In the genomic region with DNA sequence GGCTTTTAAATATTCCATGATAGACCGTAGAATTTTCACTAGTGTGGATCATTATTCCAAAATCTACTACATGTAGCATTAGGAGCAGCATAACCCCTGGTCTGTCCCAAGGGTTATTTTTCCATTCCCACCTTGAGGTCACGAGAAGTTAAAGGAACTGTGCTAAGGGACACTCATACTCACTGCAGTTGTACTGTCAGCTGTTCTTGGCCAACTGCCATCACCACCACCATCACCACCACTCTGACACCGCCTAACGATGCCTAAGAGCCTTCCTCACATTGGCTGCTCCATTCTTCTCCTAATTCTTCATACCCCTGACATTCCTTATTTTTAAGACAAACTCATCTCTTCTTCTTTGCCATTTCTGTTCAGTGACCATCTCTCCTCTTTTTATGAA, we compare ENCODE assay signal across 28 cellular contexts. TPM values are rescaled to one million over a fixed set of nuclear protein-coding genes. Genes with fewer than 3 reads are reported as not detected.
DNase-seq lines count a peak whose midpoint lies in the region; TF ChIP-seq lines count a peak whose summit lies in the region.
"Had no signal": no experiment of that assay in that cellular context is flagged by ENCODE, and none has a peak within 500 bp of the region (broad histone marks: within the 10 kb centered on the region; RNA-seq: fewer than 3 reads in every experiment).

No MANE protein-coding gene starts in this region.

- WGBS in trophoblast cell (ENCODE audit: extremely low coverage, insufficient coverage, insufficient read length) = no CpG with 5 or more reads among the region's 4 CpGs

- peaks cover under 1% of the 10 kb centered on the region; the same call in 1 of the 2 replicates for H3F3A ChIP-seq in Loucy (ENCODE audit: low read depth)

- no peaks in the 10 kb centered on the region for H3K27me3 ChIP-seq in Loucy (ENCODE audit: insufficient read depth, low read length, poor library complexity, severe bottlenecking)
- no peaks in the 10 kb centered on the region for H3K27me3 ChIP-seq in trophoblast cell (ENCODE audit: insufficient read depth, low read length)
- no peaks in the 10 kb centered on the region for H3K27me3 ChIP-seq in left ventricle myocardium inferior (ENCODE audit: low read depth)
- H3K27me3 ChIP-seq: BLaER1 treated with 17β-estradiol and CSF1 and Interleukin-3, amounts not matched to agents 10 nM and 100 nM; Peyer's patch had no signal

- H3K14ac ChIP-seq in trophoblast cell (ENCODE audit: low read length) = no peak overlapping the region

- no peak overlapping the region for H2BK5ac ChIP-seq in trophoblast cell (ENCODE audit: low read depth, low read length, poor library complexity)

- no peak overlapping the region for H3K23ac ChIP-seq in trophoblast cell (ENCODE audit: low read length)

- H3K4me1 ChIP-seq in Loucy (ENCODE audit: insufficient read depth, low read length, poor library complexity, severe bottlenecking) = peaks cover 26% of the 10 kb centered on the region
- no peaks in the 10 kb centered on the region for H3K4me1 ChIP-seq in trophoblast cell (ENCODE audit: control insufficient read depth in 1 of 2, insufficient read depth in 2 of 2, low read length in 2 of 2)
- H3K4me1 ChIP-seq in left ventricle myocardium inferior = no peaks in the 10 kb centered on the region
- H3K4me1 ChIP-seq: BLaER1 treated with 17β-estradiol and CSF1 and Interleukin-3, amounts not matched to agents 10 nM and 100 nM; Peyer's patch had no signal

- H4K12ac ChIP-seq in trophoblast cell (ENCODE audit: low read depth, low read length) = no peak overlapping the region

- H3K9me3 ChIP-seq in Loucy (ENCODE audit: insufficient read depth, low read depth, low read length) (peaks cover 4% of the 10 kb centered on the region; the same call in 1 of the 2 replicates), trophoblast cell (ENCODE audit: insufficient read depth, low read depth, low read length) (peaks cover 1% of the 10 kb centered on the region), left ventricle myocardium inferior (replicated peaks) (no peaks in the 10 kb centered on the region)
- H3K9me3 ChIP-seq: Peyer's patch had no signal

- H3K36me3 ChIP-seq in Loucy (ENCODE audit: insufficient read depth, low read length) = no peaks in the 10 kb centered on the region; the same call in 1 of the 2 replicates
- H3K36me3 ChIP-seq in trophoblast cell (ENCODE audit: control insufficient read depth in 1 of 2, insufficient read depth in 2 of 2, low read length in 2 of 2) = no peaks in the 10 kb centered on the region
- no peaks in the 10 kb centered on the region for H3K36me3 ChIP-seq in left ventricle myocardium inferior
- H3K36me3 ChIP-seq: BLaER1 treated with 17β-estradiol and CSF1 and Interleukin-3, amounts not matched to agents 10 nM and 100 nM; Peyer's patch had no signal

- H3K79me1 ChIP-seq in trophoblast cell (ENCODE audit: low read length) = no peaks in the 10 kb centered on the region

- H2AK5ac ChIP-seq in trophoblast cell (ENCODE audit: low read length) = no peak overlapping the region

- H3K9ac ChIP-seq in Loucy (ENCODE audit: low read depth, low read length, poor library complexity, severe bottlenecking) (no peak overlapping the region), trophoblast cell (ENCODE audit: low read length) (peak overlapping the region; percentile 6)
- H3K9ac ChIP-seq: BLaER1 treated with 17β-estradiol and CSF1 and Interleukin-3, amounts not matched to agents 10 nM and 100 nM had no signal

- H3K4me3 ChIP-seq in Loucy (ENCODE audit: low read length, poor library complexity, severe bottlenecking) (peak overlapping the region; percentile 6), trophoblast cell (ENCODE audit: low read depth, low read length) (no peak overlapping the region), left ventricle myocardium inferior (no peak overlapping the region)
- H3K4me3 ChIP-seq: BLaER1 treated with 17β-estradiol and CSF1 and Interleukin-3, amounts not matched to agents 10 nM and 100 nM; GM12878; GM23338; Peyer's patch had no signal

- no peak overlapping the region for H3K4ac ChIP-seq in trophoblast cell (ENCODE audit: low read depth, low read length)

- H3K4me2 ChIP-seq in Loucy (ENCODE audit: low read depth, low read length, poor library complexity, severe bottlenecking) (peak overlapping the region; percentile 17), trophoblast cell (ENCODE audit: low read length) (no peak overlapping the region)
- H3K4me2 ChIP-seq: BLaER1 treated with 17β-estradiol and CSF1 and Interleukin-3, amounts not matched to agents 10 nM and 100 nM had no signal

- H3K79me2 ChIP-seq in Loucy (ENCODE audit: insufficient read depth, low read length) (peaks cover 24% of the 10 kb centered on the region; the same call in 1 of the 2 replicates), trophoblast cell (ENCODE audit: control insufficient read depth, insufficient read depth, low read length, poor library complexity) (no peaks in the 10 kb centered on the region)

- H3K18ac ChIP-seq in trophoblast cell (ENCODE audit: low read length) = no peak overlapping the region

- intact Hi-C loops in left ventricle myocardium inferior (cut with micrococcal nuclease) = loop anchor here (2.0 kb wide), 1 partner anchor 23 kb away; no protein-coding TSS in a partner anchor

- H2BK12ac ChIP-seq in trophoblast cell (ENCODE audit: low read length) = no peak overlapping the region

- DNase-seq in Daoy (ENCODE audit: low read depth) (peak; percentile 24), trophoblast cell (no peak), NCI-H510A treated with DMSO at 0.1 percent for 48 hours (lab: John Stamatoyannopoulos, UW) (no peak), left ventricle myocardium inferior (no peak)
- no peak for DNase-seq in activated T-cell treated with anti-CD3 and anti-CD28 coated beads, Interleukin-2, amount 50 U/mL, for 1 hour
- DNase-seq: AML-193; CD4-positive, alpha-beta T cell; COR-L47; DMS53; EL; GDM1; HCEC 1CT; KG1; NCI-H1092; NCI-H1417 treated with DMSO at 0.1 percent for 48 hours; NCI-H1694 treated with DMSO at 0.1 percent for 48 hours; NCI-H446; NCI-H526; OCI-M1; Peyer's patch; SIG-M5 had no signal

- no peaks in the 10 kb centered on the region for H3K9me2 ChIP-seq in Loucy (replicated peaks; ENCODE audit: low read depth, low read length)

- H4K8ac ChIP-seq in trophoblast cell (ENCODE audit: low read depth, low read length) = no peak overlapping the region

- TF ChIP-seq CTCF in Loucy (conservative IDR thresholded peaks at IDR 0.05; ENCODE audit: low read length) (no peak), VCaP (conservative IDR thresholded peaks at IDR 0.05) (no peak), left ventricle myocardium inferior (IDR thresholded peaks at IDR 0.05; ENCODE audit: borderline replicate concordance) (no peak)

- H2AFZ ChIP-seq in Loucy (ENCODE audit: low read length) (no peak overlapping the region; the same call in 1 of the 2 replicates), trophoblast cell (ENCODE audit: insufficient read depth, low read length, poor library complexity) (no peak overlapping the region)
- H2AFZ ChIP-seq: GM23338 had no signal

- H4K91ac ChIP-seq in trophoblast cell (ENCODE audit: low read depth, low read length) = no peak overlapping the region

- no peaks in the 10 kb centered on the region for H4K20me1 ChIP-seq in Loucy (ENCODE audit: insufficient read depth, low read length, poor library complexity, severe bottlenecking)
- H4K20me1 ChIP-seq: BLaER1 treated with 17β-estradiol and CSF1 and Interleukin-3, amounts not matched to agents 10 nM and 100 nM had no signal

- H2BK120ac ChIP-seq in trophoblast cell (ENCODE audit: insufficient read depth, low read length, poor library complexity) = no peak overlapping the region

- peak overlapping the region; percentile 22 for H3K27ac ChIP-seq in VCaP
- H3K27ac ChIP-seq in trophoblast cell (ENCODE audit: low read depth, low read length) = no peak overlapping the region
- H3K27ac ChIP-seq in left ventricle myocardium inferior (replicated peaks) = no peak overlapping the region
- H3K27ac ChIP-seq: BLaER1 treated with 17β-estradiol and CSF1 and Interleukin-3, amounts not matched to agents 10 nM and 100 nM; Peyer's patch had no signal

RNA-seq across cellular contexts. Expression of gene PTGDR, which starts 13.4 kb away (rescaled TPM):
- not detected in 2 replicates for total RNA-seq in Daoy (2014; rRNA removed; shearing (Covaris generic))
- polyA plus RNA-seq in trophoblast cell (2013) = not detected in 2 replicates
- 1.3 TPM for total RNA-seq in left ventricle myocardium inferior
- total RNA-seq: GM12878, GM23338, IMR-90 had no signal
- polyA plus RNA-seq: AG04450, GM12878, IMR-90 had no signal
